Comparison of ENCODE assay signal across 27 cellular contexts in the genomic region with DNA sequence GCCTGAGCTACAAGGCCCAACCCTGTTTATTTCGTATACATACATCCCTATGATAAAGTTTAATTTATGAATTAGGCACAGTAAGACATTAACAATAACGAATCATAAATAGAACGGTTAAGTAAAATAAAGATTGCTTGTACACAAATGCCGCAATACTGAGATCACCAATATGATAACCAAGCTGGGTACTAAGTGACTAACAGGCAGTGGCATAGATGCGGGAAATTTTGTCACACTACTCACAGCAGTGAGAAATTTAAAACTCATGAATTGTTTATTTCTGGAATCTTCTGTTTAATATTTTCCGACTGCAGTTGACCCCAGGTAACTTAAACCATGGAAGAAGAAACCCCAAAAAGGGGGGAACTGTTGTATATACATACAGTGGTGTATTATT. TPM values are rescaled to one million over a fixed set of nuclear protein-coding genes. Genes with fewer than 3 reads are reported as not detected.
"Had no signal": no experiment of that assay in that cellular context is flagged by ENCODE, and none has a peak within 500 bp of the region (broad histone marks: within the 10 kb centered on the region; RNA-seq: fewer than 3 reads in every experiment).

No MANE protein-coding gene starts in this region.

- H3K36me3 ChIP-seq: colonic mucosa, esophagus squamous epithelium, gastrocnemius medialis, heart right ventricle, left lung, lower lobe of right lung had no signal

- H3K27ac Mint-ChIP-seq: dendritic cell treated with granulocyte-macrophage colony-stimulating factor and Interleukin-4, amounts not matched to agents 40 ng/mL and 50 ng/mL, for 4 days; effector memory CD8-positive, alpha-beta T cell; endodermal cell; mesothelial cell of epicardium had no signal

- ATAC-seq: effector memory CD8-positive, alpha-beta T cell; esophagus mucosa; gastrocnemius medialis; heart right ventricle; left cardiac atrium; left lung; left ventricle myocardium superior; lower lobe of right lung; mucosa of descending colon had no signal

- H3K27ac ChIP-seq: colonic mucosa, epithelial cell of prostate, esophagus squamous epithelium, gastrocnemius medialis, heart right ventricle, left lung, lower lobe of right lung had no signal

- H3K4me3 Mint-ChIP-seq: dendritic cell treated with granulocyte-macrophage colony-stimulating factor and Interleukin-4, amounts not matched to agents 40 ng/mL and 50 ng/mL, for 4 days; effector memory CD8-positive, alpha-beta T cell; endodermal cell; mesothelial cell of epicardium had no signal

- DNase-seq: colonic mucosa; cortex of kidney; effector CD8-positive, alpha-beta T cell; effector memory CD8-positive, alpha-beta T cell; endodermal cell; erythroblast; esophagus squamous epithelium; foreskin fibroblast; foreskin melanocyte; gastrocnemius medialis; glutamatergic neuron; head of caudate nucleus; heart right ventricle; hippocampal formation; left cardiac atrium; left lung; left ventricle myocardium superior; lower lobe of right lung; mesenchymal stem cell; mucosa of descending colon had no signal

- H3K4me1 Mint-ChIP-seq: endodermal cell had no signal

- H3K36me3 Mint-ChIP-seq: mesothelial cell of epicardium had no signal

- H3K9me3 ChIP-seq: colonic mucosa, esophagus squamous epithelium, gastrocnemius medialis, heart right ventricle, left lung, lower lobe of right lung, mucosa of descending colon had no signal

- H3K4me1 ChIP-seq: colonic mucosa, lower lobe of right lung had no signal

- H3K4me3 ChIP-seq: colonic mucosa, esophagus squamous epithelium, gastrocnemius medialis, heart right ventricle, left lung, lower lobe of right lung, mucosa of descending colon had no signal

- H3K9me3 Mint-ChIP-seq: dendritic cell treated with granulocyte-macrophage colony-stimulating factor and Interleukin-4, amounts not matched to agents 40 ng/mL and 50 ng/mL, for 4 days; effector memory CD8-positive, alpha-beta T cell; endodermal cell; mesothelial cell of epicardium had no signal

- H3K27me3 ChIP-seq: colonic mucosa had no signal

RNA-seq across cellular contexts. Expression of gene NEURL3, which starts 33.4 kb away (rescaled TPM):
- total RNA-seq: endodermal cell, esophagus mucosa, esophagus squamous epithelium, gastrocnemius medialis, left ventricle myocardium superior, mesenteric fat pad, myocyte had no signal
- polyA plus RNA-seq: keratinocyte had no signal
